Comparison of ENCODE assay signal across 11 cellular contexts in genomic region chr1:88802950-88803349, GRCh38.
DNase-seq lines count a peak whose midpoint lies in the region; TF ChIP-seq lines count a peak whose summit lies in the region.
"Had no signal": no experiment of that assay in that cellular context is flagged by ENCODE, and none has a peak within 500 bp of the region (broad histone marks: within the 10 kb centered on the region; RNA-seq: fewer than 3 reads in every experiment).

No MANE protein-coding gene starts in this region.

- H3K4me1 ChIP-seq in PC-9 (replicated peaks; ENCODE audit: insufficient read depth) (peaks cover 20% of the 10 kb centered on the region), osteoblast (ENCODE audit: insufficient read depth, low read length) (peaks cover 17% of the 10 kb centered on the region)

- peaks cover 59% of the 10 kb centered on the region for H3K36me3 ChIP-seq in PC-9 (ENCODE audit: low read depth)
- peaks cover 36% of the 10 kb centered on the region for H3K36me3 ChIP-seq in osteoblast (ENCODE audit: insufficient read depth, low read length)

- peak overlapping the region; percentile 70 for H3K27ac ChIP-seq in PC-9
- H3K27ac ChIP-seq in osteoblast (ENCODE audit: low read depth, low read length): peak overlapping the region; percentile 66

- H3K4me2 ChIP-seq in PC-9 (peak overlapping the region; percentile 29), osteoblast (ENCODE audit: insufficient read depth, low read length) (peak overlapping the region; percentile 9)

- H3F3A ChIP-seq in PC-9 (ENCODE audit: insufficient read depth, low read depth): peaks cover 35% of the 10 kb centered on the region

- peaks cover 27% of the 10 kb centered on the region for H3K9me3 ChIP-seq in PC-9 (ENCODE audit: insufficient read depth, low read depth)
- H3K9me3 ChIP-seq in osteoblast (ENCODE audit: low read depth, low read length): no peaks in the 10 kb centered on the region

- no peaks in the 10 kb centered on the region for H3K9me2 ChIP-seq in PC-9 (ENCODE audit: insufficient read depth)

- TF ChIP-seq CTCF in PC-9 (conservative IDR thresholded peaks at IDR 0.05) (no peak), endothelial cell (IDR thresholded peaks at IDR 0.05; ENCODE audit: unreplicated experiment) (no peak), osteoblast (IDR thresholded peaks at IDR 0.05; ENCODE audit: extremely low read depth, low read depth, low read length) (no peak)

- no peaks in the 10 kb centered on the region for H4K20me1 ChIP-seq in PC-9 (ENCODE audit: insufficient read depth)
- H4K20me1 ChIP-seq in osteoblast (ENCODE audit: insufficient read depth, low read length): no peaks in the 10 kb centered on the region

- H3K27me3 ChIP-seq in PC-9 (ENCODE audit: insufficient read depth, low read depth) (no peaks in the 10 kb centered on the region), osteoblast (ENCODE audit: insufficient read depth, low read length) (no peaks in the 10 kb centered on the region)

- peaks cover 43% of the 10 kb centered on the region for H3K36me3 Mint-ChIP-seq in endothelial cell (ENCODE audit: low read depth, unreplicated experiment)

- DNase-seq in EL (peak; percentile 77), PC-9 (peak in 1 of 2 experiments; percentile 83), endothelial cell (ENCODE audit: low spot score) (no peak), osteoblast (ENCODE audit: insufficient read length, low spot score, missing footprints) (no peak), NCI-H524 treated with DMSO at 0.1 percent for 48 hours (lab: John Stamatoyannopoulos, UW) (no peak), nucleus accumbens (lab: John Stamatoyannopoulos, UW) (no peak), NCI-H1105 treated with DMSO at 0.1 percent for 48 hours (lab: John Stamatoyannopoulos, UW) (no peak)
- DNase-seq: activated CD8-positive, alpha-beta memory T cell treated with anti-CD3 and anti-CD28 coated beads, Interleukin-2, amount 50 U/mL, for 4 hours; DND-41; NCI-H1105 had no signal

- intact Hi-C loops in PC-9 (cut with micrococcal nuclease; ENCODE audit: unreplicated experiment): no loop called here

- H3K4me3 Mint-ChIP-seq in endothelial cell (ENCODE audit: unreplicated experiment): peak overlapping the region; percentile 17
- H3K4me3 Mint-ChIP-seq: central memory CD8-positive, alpha-beta T cell had no signal

- H2AFZ ChIP-seq in PC-9 (no peak overlapping the region), osteoblast (ENCODE audit: low read length) (no peak overlapping the region)

- H3K79me2 ChIP-seq in PC-9 (ENCODE audit: low read depth) (peaks cover 11% of the 10 kb centered on the region), osteoblast (ENCODE audit: insufficient read depth, low read length) (no peaks in the 10 kb centered on the region)

- H3K4me1 Mint-ChIP-seq in endothelial cell (ENCODE audit: unreplicated experiment): peaks cover 15% of the 10 kb centered on the region

- CTCF ChIA-PET in PC-9 (lab: Charles Lee): no interaction called here

- peak overlapping the region; percentile 25 for H3K27ac Mint-ChIP-seq in endothelial cell (ENCODE audit: unreplicated experiment)

- H3K4me3 ChIP-seq in PC-9 (no peak overlapping the region), osteoblast (ENCODE audit: insufficient read depth, low read length) (no peak overlapping the region)

- POLR2A ChIA-PET in PC-9 (lab: Charles Lee; ENCODE audit: unreplicated experiment): no interaction called here

- no peaks in the 10 kb centered on the region for H3K27me3 Mint-ChIP-seq in endothelial cell (ENCODE audit: unreplicated experiment)
- H3K27me3 Mint-ChIP-seq: central memory CD8-positive, alpha-beta T cell had no signal

- no TSS peak for BruUV-seq in PC-9 (replicated peaks; lab: Mats Ljungman, UMichigan)

- peaks cover 5% of the 10 kb centered on the region for H3K9me3 Mint-ChIP-seq in endothelial cell (ENCODE audit: unreplicated experiment)
- H3K9me3 Mint-ChIP-seq: central memory CD8-positive, alpha-beta T cell had no signal
